Comparison of ENCODE assay signal across 1 cellular context in the genomic region with DNA sequence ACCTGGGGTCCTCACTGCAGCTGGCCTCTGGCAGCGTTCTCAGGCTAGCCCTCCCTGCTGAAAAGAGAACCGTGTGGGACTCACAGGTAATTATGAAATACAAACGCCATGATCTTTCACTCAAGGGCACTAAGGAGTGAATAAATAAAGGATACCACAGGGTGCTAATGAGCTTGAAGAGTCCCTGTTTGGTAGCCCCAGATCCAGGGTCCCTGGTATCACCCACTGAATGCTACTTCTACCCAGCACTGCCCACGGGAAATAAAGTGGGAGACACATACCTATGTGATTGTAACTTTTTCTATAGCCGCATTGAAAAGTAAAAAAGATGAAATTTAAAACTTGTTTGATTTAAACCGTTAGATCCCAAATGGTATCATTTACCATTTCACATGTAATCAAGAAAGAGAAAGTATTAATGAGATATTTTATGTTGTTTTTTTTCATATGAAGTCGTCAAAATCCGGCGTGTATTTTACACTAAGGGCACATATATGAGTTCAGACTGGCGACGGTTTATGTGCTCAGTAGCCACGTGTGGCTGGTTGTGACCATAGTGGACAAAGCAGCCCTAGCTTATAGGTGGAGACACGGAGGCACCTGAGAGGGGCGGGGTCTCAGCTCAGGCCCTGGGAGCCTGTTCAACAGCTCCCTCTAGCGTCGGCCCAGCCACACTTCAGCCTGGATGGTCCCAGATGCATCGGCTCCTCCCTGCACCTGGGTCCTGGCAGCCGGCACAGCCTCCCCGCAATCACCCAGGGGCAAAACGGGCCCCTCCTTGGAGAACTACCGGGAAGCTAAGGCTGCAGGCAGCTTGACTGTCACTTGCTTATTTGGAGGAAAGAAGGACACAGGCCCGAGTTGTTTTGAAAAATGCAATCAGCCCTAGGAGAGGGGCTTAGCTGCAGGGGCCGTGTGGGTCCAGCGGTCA.
TF ChIP-seq lines count a peak whose summit lies in the region.

No MANE protein-coding gene starts in this region.

TF ChIP-seq in GM12878, 131 proteins besides CTCF, POLR2A, EP300 and RAD21 (continued from another document and continues in another):
- TF ChIP-seq, protein P1, sequence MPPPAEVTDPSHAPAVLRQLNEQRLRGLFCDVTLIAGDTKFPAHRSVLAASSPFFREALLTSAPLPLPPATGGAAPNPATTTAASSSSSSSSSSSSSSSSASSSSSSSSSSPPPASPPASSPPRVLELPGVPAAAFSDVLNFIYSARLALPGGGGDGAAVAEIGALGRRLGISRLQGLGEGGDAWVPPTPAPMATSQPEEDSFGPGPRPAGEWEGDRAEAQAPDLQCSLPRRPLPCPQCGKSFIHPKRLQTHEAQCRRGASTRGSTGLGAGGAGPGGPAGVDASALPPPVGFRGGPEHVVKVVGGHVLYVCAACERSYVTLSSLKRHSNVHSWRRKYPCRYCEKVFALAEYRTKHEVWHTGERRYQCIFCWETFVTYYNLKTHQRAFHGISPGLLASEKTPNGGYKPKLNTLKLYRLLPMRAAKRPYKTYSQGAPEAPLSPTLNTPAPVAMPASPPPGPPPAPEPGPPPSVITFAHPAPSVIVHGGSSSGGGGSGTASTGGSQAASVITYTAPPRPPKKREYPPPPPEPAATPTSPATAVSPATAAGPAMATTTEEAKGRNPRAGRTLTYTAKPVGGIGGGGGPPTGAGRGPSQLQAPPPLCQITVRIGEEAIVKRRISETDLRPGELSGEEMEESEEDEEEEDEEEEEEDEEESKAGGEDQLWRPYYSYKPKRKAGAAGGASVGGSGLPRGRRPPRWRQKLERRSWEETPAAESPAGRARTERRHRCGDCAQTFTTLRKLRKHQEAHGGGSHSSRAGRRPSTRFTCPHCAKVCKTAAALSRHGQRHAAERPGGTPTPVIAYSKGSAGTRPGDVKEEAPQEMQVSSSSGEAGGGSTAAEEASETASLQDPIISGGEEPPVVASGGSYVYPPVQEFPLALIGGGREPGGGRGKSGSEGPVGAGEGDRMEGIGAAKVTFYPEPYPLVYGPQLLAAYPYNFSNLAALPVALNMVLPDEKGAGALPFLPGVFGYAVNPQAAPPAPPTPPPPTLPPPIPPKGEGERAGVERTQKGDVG (CRISPR knock-in tag; IDR thresholded peaks at IDR 0.05), result no peak
- TF ChIP-seq, protein P2, sequence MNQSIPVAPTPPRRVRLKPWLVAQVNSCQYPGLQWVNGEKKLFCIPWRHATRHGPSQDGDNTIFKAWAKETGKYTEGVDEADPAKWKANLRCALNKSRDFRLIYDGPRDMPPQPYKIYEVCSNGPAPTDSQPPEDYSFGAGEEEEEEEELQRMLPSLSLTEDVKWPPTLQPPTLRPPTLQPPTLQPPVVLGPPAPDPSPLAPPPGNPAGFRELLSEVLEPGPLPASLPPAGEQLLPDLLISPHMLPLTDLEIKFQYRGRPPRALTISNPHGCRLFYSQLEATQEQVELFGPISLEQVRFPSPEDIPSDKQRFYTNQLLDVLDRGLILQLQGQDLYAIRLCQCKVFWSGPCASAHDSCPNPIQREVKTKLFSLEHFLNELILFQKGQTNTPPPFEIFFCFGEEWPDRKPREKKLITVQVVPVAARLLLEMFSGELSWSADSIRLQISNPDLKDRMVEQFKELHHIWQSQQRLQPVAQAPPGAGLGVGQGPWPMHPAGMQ (IDR thresholded peaks at IDR 0.05; ENCODE audit: borderline replicate concordance), result no peak
- TF ChIP-seq SMAD5 (IDR thresholded peaks at IDR 0.05; ENCODE audit: low read depth), result no peak
- no peak for TF ChIP-seq NR2F1 (conservative IDR thresholded peaks at IDR 0.05)
- TF ChIP-seq, protein P3, sequence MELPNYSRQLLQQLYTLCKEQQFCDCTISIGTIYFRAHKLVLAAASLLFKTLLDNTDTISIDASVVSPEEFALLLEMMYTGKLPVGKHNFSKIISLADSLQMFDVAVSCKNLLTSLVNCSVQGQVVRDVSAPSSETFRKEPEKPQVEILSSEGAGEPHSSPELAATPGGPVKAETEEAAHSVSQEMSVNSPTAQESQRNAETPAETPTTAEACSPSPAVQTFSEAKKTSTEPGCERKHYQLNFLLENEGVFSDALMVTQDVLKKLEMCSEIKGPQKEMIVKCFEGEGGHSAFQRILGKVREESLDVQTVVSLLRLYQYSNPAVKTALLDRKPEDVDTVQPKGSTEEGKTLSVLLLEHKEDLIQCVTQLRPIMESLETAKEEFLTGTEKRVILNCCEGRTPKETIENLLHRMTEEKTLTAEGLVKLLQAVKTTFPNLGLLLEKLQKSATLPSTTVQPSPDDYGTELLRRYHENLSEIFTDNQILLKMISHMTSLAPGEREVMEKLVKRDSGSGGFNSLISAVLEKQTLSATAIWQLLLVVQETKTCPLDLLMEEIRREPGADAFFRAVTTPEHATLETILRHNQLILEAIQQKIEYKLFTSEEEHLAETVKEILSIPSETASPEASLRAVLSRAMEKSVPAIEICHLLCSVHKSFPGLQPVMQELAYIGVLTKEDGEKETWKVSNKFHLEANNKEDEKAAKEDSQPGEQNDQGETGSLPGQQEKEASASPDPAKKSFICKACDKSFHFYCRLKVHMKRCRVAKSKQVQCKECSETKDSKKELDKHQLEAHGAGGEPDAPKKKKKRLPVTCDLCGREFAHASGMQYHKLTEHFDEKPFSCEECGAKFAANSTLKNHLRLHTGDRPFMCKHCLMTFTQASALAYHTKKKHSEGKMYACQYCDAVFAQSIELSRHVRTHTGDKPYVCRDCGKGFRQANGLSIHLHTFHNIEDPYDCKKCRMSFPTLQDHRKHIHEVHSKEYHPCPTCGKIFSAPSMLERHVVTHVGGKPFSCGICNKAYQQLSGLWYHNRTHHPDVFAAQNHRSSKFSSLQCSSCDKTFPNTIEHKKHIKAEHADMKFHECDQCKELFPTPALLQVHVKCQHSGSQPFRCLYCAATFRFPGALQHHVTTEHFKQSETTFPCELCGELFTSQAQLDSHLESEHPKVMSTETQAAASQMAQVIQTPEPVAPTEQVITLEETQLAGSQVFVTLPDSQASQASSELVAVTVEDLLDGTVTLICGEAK (IDR thresholded peaks at IDR 0.05; ENCODE audit: borderline replicate concordance), result no peak
- no peak for TF ChIP-seq MYC (IDR thresholded peaks at IDR 0.05; ENCODE audit: insufficient read depth, insufficient read length, insufficient replicate concordance, low read length, severe bottlenecking)
- TF ChIP-seq HCFC1 (IDR thresholded peaks at IDR 0.05; ENCODE audit: low read length), result no peak
- no peak; the same call in 1 of the 2 replicates for TF ChIP-seq IKZF1 (conservative IDR thresholded peaks at IDR 0.05)
- TF ChIP-seq SMAD1 (IDR thresholded peaks at IDR 0.05; ENCODE audit: low read depth, partially characterized antibody), result no peak
- no peak for TF ChIP-seq EED (IDR thresholded peaks at IDR 0.05; ENCODE audit: low read depth)
- TF ChIP-seq, protein P4, sequence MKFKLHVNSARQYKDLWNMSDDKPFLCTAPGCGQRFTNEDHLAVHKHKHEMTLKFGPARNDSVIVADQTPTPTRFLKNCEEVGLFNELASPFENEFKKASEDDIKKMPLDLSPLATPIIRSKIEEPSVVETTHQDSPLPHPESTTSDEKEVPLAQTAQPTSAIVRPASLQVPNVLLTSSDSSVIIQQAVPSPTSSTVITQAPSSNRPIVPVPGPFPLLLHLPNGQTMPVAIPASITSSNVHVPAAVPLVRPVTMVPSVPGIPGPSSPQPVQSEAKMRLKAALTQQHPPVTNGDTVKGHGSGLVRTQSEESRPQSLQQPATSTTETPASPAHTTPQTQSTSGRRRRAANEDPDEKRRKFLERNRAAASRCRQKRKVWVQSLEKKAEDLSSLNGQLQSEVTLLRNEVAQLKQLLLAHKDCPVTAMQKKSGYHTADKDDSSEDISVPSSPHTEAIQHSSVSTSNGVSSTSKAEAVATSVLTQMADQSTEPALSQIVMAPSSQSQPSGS (IDR thresholded peaks at IDR 0.05; ENCODE audit: low read length), result no peak
- TF ChIP-seq ASH2L (IDR thresholded peaks at IDR 0.05; ENCODE audit: borderline replicate concordance, low read depth), result no peak
- no peak for TF ChIP-seq NFYA (IDR thresholded peaks at IDR 0.05; ENCODE audit: borderline replicate concordance, low read depth, low read length)
- peak; percentile 88; the same call in 1 of the 2 replicates for TF ChIP-seq SMARCA5 (IDR thresholded peaks at IDR 0.05)
- TF ChIP-seq STAT3 (IDR thresholded peaks at IDR 0.05; ENCODE audit: low read depth, low read length), result no peak
- TF ChIP-seq LARP7 (IDR thresholded peaks at IDR 0.05), result peak; percentile 73; the same call in 1 of the 2 replicates
- TF ChIP-seq, protein P5, sequence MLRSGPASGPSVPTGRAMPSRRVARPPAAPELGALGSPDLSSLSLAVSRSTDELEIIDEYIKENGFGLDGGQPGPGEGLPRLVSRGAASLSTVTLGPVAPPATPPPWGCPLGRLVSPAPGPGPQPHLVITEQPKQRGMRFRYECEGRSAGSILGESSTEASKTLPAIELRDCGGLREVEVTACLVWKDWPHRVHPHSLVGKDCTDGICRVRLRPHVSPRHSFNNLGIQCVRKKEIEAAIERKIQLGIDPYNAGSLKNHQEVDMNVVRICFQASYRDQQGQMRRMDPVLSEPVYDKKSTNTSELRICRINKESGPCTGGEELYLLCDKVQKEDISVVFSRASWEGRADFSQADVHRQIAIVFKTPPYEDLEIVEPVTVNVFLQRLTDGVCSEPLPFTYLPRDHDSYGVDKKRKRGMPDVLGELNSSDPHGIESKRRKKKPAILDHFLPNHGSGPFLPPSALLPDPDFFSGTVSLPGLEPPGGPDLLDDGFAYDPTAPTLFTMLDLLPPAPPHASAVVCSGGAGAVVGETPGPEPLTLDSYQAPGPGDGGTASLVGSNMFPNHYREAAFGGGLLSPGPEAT (IDR thresholded peaks at IDR 0.05; ENCODE audit: low read depth), result no peak
- TF ChIP-seq, protein P6, sequence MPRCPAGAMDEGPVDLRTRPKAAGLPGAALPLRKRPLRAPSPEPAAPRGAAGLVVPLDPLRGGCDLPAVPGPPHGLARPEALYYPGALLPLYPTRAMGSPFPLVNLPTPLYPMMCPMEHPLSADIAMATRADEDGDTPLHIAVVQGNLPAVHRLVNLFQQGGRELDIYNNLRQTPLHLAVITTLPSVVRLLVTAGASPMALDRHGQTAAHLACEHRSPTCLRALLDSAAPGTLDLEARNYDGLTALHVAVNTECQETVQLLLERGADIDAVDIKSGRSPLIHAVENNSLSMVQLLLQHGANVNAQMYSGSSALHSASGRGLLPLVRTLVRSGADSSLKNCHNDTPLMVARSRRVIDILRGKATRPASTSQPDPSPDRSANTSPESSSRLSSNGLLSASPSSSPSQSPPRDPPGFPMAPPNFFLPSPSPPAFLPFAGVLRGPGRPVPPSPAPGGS (IDR thresholded peaks at IDR 0.05; ENCODE audit: borderline replicate concordance, insufficient read depth, low read depth, low read length, poor library complexity, severe bottlenecking), result no peak
- TF ChIP-seq, protein P7, sequence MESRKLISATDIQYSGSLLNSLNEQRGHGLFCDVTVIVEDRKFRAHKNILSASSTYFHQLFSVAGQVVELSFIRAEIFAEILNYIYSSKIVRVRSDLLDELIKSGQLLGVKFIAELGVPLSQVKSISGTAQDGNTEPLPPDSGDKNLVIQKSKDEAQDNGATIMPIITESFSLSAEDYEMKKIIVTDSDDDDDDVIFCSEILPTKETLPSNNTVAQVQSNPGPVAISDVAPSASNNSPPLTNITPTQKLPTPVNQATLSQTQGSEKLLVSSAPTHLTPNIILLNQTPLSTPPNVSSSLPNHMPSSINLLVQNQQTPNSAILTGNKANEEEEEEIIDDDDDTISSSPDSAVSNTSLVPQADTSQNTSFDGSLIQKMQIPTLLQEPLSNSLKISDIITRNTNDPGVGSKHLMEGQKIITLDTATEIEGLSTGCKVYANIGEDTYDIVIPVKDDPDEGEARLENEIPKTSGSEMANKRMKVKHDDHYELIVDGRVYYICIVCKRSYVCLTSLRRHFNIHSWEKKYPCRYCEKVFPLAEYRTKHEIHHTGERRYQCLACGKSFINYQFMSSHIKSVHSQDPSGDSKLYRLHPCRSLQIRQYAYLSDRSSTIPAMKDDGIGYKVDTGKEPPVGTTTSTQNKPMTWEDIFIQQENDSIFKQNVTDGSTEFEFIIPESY (IDR thresholded peaks at IDR 0.05), result no peak
- TF ChIP-seq SIX5 (IDR thresholded peaks at IDR 0.05; ENCODE audit: low read depth, low read length, severe bottlenecking), result no peak
- TF ChIP-seq JUNB (IDR thresholded peaks at IDR 0.05), result no peak
- TF ChIP-seq, protein P8, sequence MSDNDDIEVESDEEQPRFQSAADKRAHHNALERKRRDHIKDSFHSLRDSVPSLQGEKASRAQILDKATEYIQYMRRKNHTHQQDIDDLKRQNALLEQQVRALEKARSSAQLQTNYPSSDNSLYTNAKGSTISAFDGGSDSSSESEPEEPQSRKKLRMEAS (IDR thresholded peaks at IDR 0.05; ENCODE audit: low read depth, low read length), result peak; percentile 80; the same call in 1 of the 2 replicates
- no peak for TF ChIP-seq ZBED1 (IDR thresholded peaks at IDR 0.05; ENCODE audit: borderline replicate concordance)
- TF ChIP-seq HDGF (IDR thresholded peaks at IDR 0.05), result no peak
- TF ChIP-seq, protein P9, sequence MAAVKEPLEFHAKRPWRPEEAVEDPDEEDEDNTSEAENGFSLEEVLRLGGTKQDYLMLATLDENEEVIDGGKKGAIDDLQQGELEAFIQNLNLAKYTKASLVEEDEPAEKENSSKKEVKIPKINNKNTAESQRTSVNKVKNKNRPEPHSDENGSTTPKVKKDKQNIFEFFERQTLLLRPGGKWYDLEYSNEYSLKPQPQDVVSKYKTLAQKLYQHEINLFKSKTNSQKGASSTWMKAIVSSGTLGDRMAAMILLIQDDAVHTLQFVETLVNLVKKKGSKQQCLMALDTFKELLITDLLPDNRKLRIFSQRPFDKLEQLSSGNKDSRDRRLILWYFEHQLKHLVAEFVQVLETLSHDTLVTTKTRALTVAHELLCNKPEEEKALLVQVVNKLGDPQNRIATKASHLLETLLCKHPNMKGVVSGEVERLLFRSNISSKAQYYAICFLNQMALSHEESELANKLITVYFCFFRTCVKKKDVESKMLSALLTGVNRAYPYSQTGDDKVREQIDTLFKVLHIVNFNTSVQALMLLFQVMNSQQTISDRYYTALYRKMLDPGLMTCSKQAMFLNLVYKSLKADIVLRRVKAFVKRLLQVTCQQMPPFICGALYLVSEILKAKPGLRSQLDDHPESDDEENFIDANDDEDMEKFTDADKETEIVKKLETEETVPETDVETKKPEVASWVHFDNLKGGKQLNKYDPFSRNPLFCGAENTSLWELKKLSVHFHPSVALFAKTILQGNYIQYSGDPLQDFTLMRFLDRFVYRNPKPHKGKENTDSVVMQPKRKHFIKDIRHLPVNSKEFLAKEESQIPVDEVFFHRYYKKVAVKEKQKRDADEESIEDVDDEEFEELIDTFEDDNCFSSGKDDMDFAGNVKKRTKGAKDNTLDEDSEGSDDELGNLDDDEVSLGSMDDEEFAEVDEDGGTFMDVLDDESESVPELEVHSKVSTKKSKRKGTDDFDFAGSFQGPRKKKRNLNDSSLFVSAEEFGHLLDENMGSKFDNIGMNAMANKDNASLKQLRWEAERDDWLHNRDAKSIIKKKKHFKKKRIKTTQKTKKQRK (IDR thresholded peaks at IDR 0.05; ENCODE audit: low read depth, low read length), result no peak
- TF ChIP-seq ZNF207 (IDR thresholded peaks at IDR 0.05; ENCODE audit: borderline replicate concordance), result peak; percentile 75; the same call in 1 of the 2 replicates
- TF ChIP-seq TCF7 (IDR thresholded peaks at IDR 0.05; ENCODE audit: borderline replicate concordance), result no peak
- TF ChIP-seq, protein P10, sequence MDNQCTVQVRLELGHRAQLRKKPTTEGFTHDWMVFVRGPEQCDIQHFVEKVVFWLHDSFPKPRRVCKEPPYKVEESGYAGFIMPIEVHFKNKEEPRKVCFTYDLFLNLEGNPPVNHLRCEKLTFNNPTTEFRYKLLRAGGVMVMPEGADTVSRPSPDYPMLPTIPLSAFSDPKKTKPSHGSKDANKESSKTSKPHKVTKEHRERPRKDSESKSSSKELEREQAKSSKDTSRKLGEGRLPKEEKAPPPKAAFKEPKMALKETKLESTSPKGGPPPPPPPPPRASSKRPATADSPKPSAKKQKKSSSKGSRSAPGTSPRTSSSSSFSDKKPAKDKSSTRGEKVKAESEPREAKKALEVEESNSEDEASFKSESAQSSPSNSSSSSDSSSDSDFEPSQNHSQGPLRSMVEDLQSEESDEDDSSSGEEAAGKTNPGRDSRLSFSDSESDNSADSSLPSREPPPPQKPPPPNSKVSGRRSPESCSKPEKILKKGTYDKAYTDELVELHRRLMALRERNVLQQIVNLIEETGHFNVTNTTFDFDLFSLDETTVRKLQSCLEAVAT (IDR thresholded peaks at IDR 0.05), result no peak
- TF ChIP-seq EGR1 (IDR thresholded peaks at IDR 0.05; ENCODE audit: borderline replicate concordance in 1 of 2, low read depth in 2 of 2, low read length in 2 of 2), result no peak
- no peak for TF ChIP-seq DPF2 (IDR thresholded peaks at IDR 0.05)
